1 cellular context compared by ENCODE assay signal in genomic region chr7:100570954-100571828, GRCh38.
TF ChIP-seq lines count a peak whose summit lies in the region.

No MANE protein-coding gene starts in this region.

TF ChIP-seq in HepG2, 621 proteins besides CTCF, POLR2A, EP300 and RAD21 (continues in another document):
- TF ChIP-seq ZNF33B (CRISPR knock-in tag; IDR thresholded peaks at IDR 0.05), result no peak
- no peak for TF ChIP-seq ZNF839 (CRISPR knock-in tag; IDR thresholded peaks at IDR 0.05; ENCODE audit: borderline replicate concordance)
- TF ChIP-seq ZBTB3 (CRISPR knock-in tag; IDR thresholded peaks at IDR 0.05; ENCODE audit: borderline replicate concordance, low read depth), result no peak
- TF ChIP-seq BCL6 (CRISPR knock-in tag; IDR thresholded peaks at IDR 0.05), result no peak
- TF ChIP-seq REL (CRISPR knock-in tag; conservative IDR thresholded peaks at IDR 0.05), result no peak
- peak; percentile 32; the same call in 1 of the 2 replicates for TF ChIP-seq NR0B2 (CRISPR knock-in tag; IDR thresholded peaks at IDR 0.05)
- TF ChIP-seq ZBTB42 (CRISPR knock-in tag; IDR thresholded peaks at IDR 0.05), result no peak
- no peak for TF ChIP-seq ATRX (CRISPR knock-in tag; IDR thresholded peaks at IDR 0.05; ENCODE audit: borderline replicate concordance)
- no peak for TF ChIP-seq PBX2 (CRISPR knock-in tag; IDR thresholded peaks at IDR 0.05)
- TF ChIP-seq MBD4 (IDR thresholded peaks at IDR 0.05; ENCODE audit: borderline replicate concordance, low read length), result no peak
- TF ChIP-seq ZNF564 (CRISPR knock-in tag; IDR thresholded peaks at IDR 0.05), result no peak
- no peak for TF ChIP-seq PLRG1 (conservative IDR thresholded peaks at IDR 0.05)
- no peak for TF ChIP-seq ZNF513 (CRISPR knock-in tag; conservative IDR thresholded peaks at IDR 0.05)
- TF ChIP-seq SATB2 (CRISPR knock-in tag; IDR thresholded peaks at IDR 0.05), result no peak
- TF ChIP-seq ZSCAN20 (CRISPR knock-in tag; IDR thresholded peaks at IDR 0.05; ENCODE audit: borderline replicate concordance), result no peak
- no peak for TF ChIP-seq TBX3 (IDR thresholded peaks at IDR 0.05; ENCODE audit: borderline replicate concordance)
- no peak for TF ChIP-seq YEATS2 (CRISPR knock-in tag; IDR thresholded peaks at IDR 0.05; ENCODE audit: borderline replicate concordance)
- no peak for TF ChIP-seq HCFC1 (IDR thresholded peaks at IDR 0.05; ENCODE audit: low read depth, low read length)
- TF ChIP-seq CSRNP2 (CRISPR knock-in tag; conservative IDR thresholded peaks at IDR 0.05; ENCODE audit: low read depth), result no peak
- no peak for TF ChIP-seq MED13 (CRISPR knock-in tag; IDR thresholded peaks at IDR 0.05)
- TF ChIP-seq MAX (IDR thresholded peaks at IDR 0.05), result no peak
- TF ChIP-seq GFI1 (CRISPR knock-in tag; IDR thresholded peaks at IDR 0.05; ENCODE audit: borderline replicate concordance), result no peak
- TF ChIP-seq ZBTB38 (CRISPR knock-in tag; IDR thresholded peaks at IDR 0.05), result no peak
- TF ChIP-seq ZBTB39 (CRISPR knock-in tag; IDR thresholded peaks at IDR 0.05), result no peak
- TF ChIP-seq KDM2A (CRISPR knock-in tag; IDR thresholded peaks at IDR 0.05; ENCODE audit: borderline replicate concordance, low read depth), result peak; percentile 95
- TF ChIP-seq PTBP1 (IDR thresholded peaks at IDR 0.05; ENCODE audit: low read depth, low read length, poor library complexity, severe bottlenecking), result peak; percentile 92
- peak; percentile 34; the same call in 1 of the 2 replicates for TF ChIP-seq HIC2 (CRISPR knock-in tag; IDR thresholded peaks at IDR 0.05; ENCODE audit: low read depth)
- TF ChIP-seq RFXANK (CRISPR knock-in tag; IDR thresholded peaks at IDR 0.05), result no peak
- TF ChIP-seq ZNF687 (CRISPR knock-in tag; IDR thresholded peaks at IDR 0.05), result peak; percentile 67
- no peak for TF ChIP-seq RCOR2 (CRISPR knock-in tag; IDR thresholded peaks at IDR 0.05)
- no peak for TF ChIP-seq E2F2 (CRISPR knock-in tag; IDR thresholded peaks at IDR 0.05; ENCODE audit: borderline replicate concordance)
- TF ChIP-seq GLMP (CRISPR knock-in tag; IDR thresholded peaks at IDR 0.05; ENCODE audit: borderline replicate concordance), result no peak
- TF ChIP-seq ZNF451 (CRISPR knock-in tag; IDR thresholded peaks at IDR 0.05), result peak; percentile 56
- TF ChIP-seq NFRKB (IDR thresholded peaks at IDR 0.05), result no peak
- TF ChIP-seq PRPF4 (IDR thresholded peaks at IDR 0.05; ENCODE audit: low read depth, low read length, poor library complexity, severe bottlenecking), result no peak
- peak; percentile 83; the same call in 1 of the 2 replicates for TF ChIP-seq NFKB2 (CRISPR knock-in tag; IDR thresholded peaks at IDR 0.05; ENCODE audit: borderline replicate concordance)
- no peak for TF ChIP-seq EEA1 (CRISPR knock-in tag; IDR thresholded peaks at IDR 0.05; ENCODE audit: borderline replicate concordance)
- TF ChIP-seq CBX5 (CRISPR knock-in tag; IDR thresholded peaks at IDR 0.05; ENCODE audit: borderline replicate concordance), result no peak
- TF ChIP-seq IKZF5 (CRISPR knock-in tag; IDR thresholded peaks at IDR 0.05), result no peak; the same call in 1 of the 2 replicates
- no peak for TF ChIP-seq ATF2 (CRISPR knock-in tag; IDR thresholded peaks at IDR 0.05)
- no peak for TF ChIP-seq MTA3 (CRISPR knock-in tag; IDR thresholded peaks at IDR 0.05)
- TF ChIP-seq NFE2 (CRISPR knock-in tag; IDR thresholded peaks at IDR 0.05), result no peak
- TF ChIP-seq ZNF777 (CRISPR knock-in tag; IDR thresholded peaks at IDR 0.05), result no peak
- TF ChIP-seq ZKSCAN5 (CRISPR knock-in tag; IDR thresholded peaks at IDR 0.05), result no peak
- no peak for TF ChIP-seq IRF9 (CRISPR knock-in tag; IDR thresholded peaks at IDR 0.05; ENCODE audit: borderline replicate concordance)
